1 cellular context compared by ENCODE assay signal in genomic region chr16:23174622-23175021, GRCh38.
TF ChIP-seq lines count a peak whose summit lies in the region.

No MANE protein-coding gene starts in this region.

TF ChIP-seq in HepG2, 621 proteins besides CTCF, POLR2A, EP300 and RAD21 (continued from another document and continues in another):
- TF ChIP-seq, protein P1, sequence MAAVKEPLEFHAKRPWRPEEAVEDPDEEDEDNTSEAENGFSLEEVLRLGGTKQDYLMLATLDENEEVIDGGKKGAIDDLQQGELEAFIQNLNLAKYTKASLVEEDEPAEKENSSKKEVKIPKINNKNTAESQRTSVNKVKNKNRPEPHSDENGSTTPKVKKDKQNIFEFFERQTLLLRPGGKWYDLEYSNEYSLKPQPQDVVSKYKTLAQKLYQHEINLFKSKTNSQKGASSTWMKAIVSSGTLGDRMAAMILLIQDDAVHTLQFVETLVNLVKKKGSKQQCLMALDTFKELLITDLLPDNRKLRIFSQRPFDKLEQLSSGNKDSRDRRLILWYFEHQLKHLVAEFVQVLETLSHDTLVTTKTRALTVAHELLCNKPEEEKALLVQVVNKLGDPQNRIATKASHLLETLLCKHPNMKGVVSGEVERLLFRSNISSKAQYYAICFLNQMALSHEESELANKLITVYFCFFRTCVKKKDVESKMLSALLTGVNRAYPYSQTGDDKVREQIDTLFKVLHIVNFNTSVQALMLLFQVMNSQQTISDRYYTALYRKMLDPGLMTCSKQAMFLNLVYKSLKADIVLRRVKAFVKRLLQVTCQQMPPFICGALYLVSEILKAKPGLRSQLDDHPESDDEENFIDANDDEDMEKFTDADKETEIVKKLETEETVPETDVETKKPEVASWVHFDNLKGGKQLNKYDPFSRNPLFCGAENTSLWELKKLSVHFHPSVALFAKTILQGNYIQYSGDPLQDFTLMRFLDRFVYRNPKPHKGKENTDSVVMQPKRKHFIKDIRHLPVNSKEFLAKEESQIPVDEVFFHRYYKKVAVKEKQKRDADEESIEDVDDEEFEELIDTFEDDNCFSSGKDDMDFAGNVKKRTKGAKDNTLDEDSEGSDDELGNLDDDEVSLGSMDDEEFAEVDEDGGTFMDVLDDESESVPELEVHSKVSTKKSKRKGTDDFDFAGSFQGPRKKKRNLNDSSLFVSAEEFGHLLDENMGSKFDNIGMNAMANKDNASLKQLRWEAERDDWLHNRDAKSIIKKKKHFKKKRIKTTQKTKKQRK (IDR thresholded peaks at IDR 0.05; ENCODE audit: low read length): no peak
- TF ChIP-seq EED (CRISPR knock-in tag; IDR thresholded peaks at IDR 0.05) (no peak), EZH2 (conservative IDR thresholded peaks at IDR 0.05; ENCODE audit: low read depth, low read length) (no peak), GMEB2 (CRISPR knock-in tag; IDR thresholded peaks at IDR 0.05; ENCODE audit: low read depth) (no peak), ZSCAN12 (CRISPR knock-in tag; IDR thresholded peaks at IDR 0.05) (no peak), PAF1 (CRISPR knock-in tag; IDR thresholded peaks at IDR 0.05) (no peak), REL (CRISPR knock-in tag; conservative IDR thresholded peaks at IDR 0.05) (no peak), ZNF317 (CRISPR knock-in tag; IDR thresholded peaks at IDR 0.05) (no peak), POLR2AphosphoS5 (IDR thresholded peaks at IDR 0.05; ENCODE audit: low read depth, low read length) (no peak), ZBTB1 (CRISPR knock-in tag; IDR thresholded peaks at IDR 0.05; ENCODE audit: borderline replicate concordance) (peak; percentile 64; the same call in 1 of the 2 replicates), HES4 (CRISPR knock-in tag; IDR thresholded peaks at IDR 0.05; ENCODE audit: borderline replicate concordance) (0 out of 2 replicates have a peak, but pooled peaks have one; percentile 29), ZBTB34 (CRISPR knock-in tag; IDR thresholded peaks at IDR 0.05) (no peak), KLF16 (CRISPR knock-in tag; IDR thresholded peaks at IDR 0.05) (no peak), HMGA1 (CRISPR knock-in tag; conservative IDR thresholded peaks at IDR 0.05) (no peak), ZNF550 (CRISPR knock-in tag; IDR thresholded peaks at IDR 0.05; ENCODE audit: borderline replicate concordance) (no peak), ZEB1 (IDR thresholded peaks at IDR 0.05; ENCODE audit: insufficient replicate concordance, low read depth) (no peak), ZNF513 (CRISPR knock-in tag; conservative IDR thresholded peaks at IDR 0.05) (no peak), ZNF367 (CRISPR knock-in tag; IDR thresholded peaks at IDR 0.05; ENCODE audit: borderline replicate concordance) (no peak), MZF1 (CRISPR knock-in tag; IDR thresholded peaks at IDR 0.05; ENCODE audit: borderline replicate concordance) (no peak), ZFP36 (IDR thresholded peaks at IDR 0.05; ENCODE audit: borderline replicate concordance, low read depth, low read length, partially characterized antibody) (no peak), TOPORS (CRISPR knock-in tag; IDR thresholded peaks at IDR 0.05) (no peak), RBAK (CRISPR knock-in tag; IDR thresholded peaks at IDR 0.05) (no peak), PCBP1 (IDR thresholded peaks at IDR 0.05; ENCODE audit: borderline replicate concordance, low read depth, low read length) (no peak), ZMYM4 (CRISPR knock-in tag; IDR thresholded peaks at IDR 0.05) (no peak), PHF5A (CRISPR knock-in tag; IDR thresholded peaks at IDR 0.05; ENCODE audit: low read depth, unreplicated experiment) (no peak), MIXL1 (CRISPR knock-in tag; IDR thresholded peaks at IDR 0.05) (peak; percentile 40; the same call in 1 of the 2 replicates), SMAD3 (CRISPR knock-in tag; IDR thresholded peaks at IDR 0.05) (peak; percentile 61; the same call in 1 of the 2 replicates), ZBTB46 (CRISPR knock-in tag; IDR thresholded peaks at IDR 0.05; ENCODE audit: borderline replicate concordance) (no peak), BHLHE40 (IDR thresholded peaks at IDR 0.05; ENCODE audit: low read length) (no peak), RXRB (CRISPR knock-in tag; IDR thresholded peaks at IDR 0.05; ENCODE audit: borderline replicate concordance) (0 out of 2 replicates have a peak, but pooled peaks have one; percentile 31), JUND (CRISPR knock-in tag; IDR thresholded peaks at IDR 0.05) (no peak), ZNF558 (CRISPR knock-in tag; IDR thresholded peaks at IDR 0.05; ENCODE audit: borderline replicate concordance) (no peak), ZSCAN31 (CRISPR knock-in tag; IDR thresholded peaks at IDR 0.05; ENCODE audit: low read depth) (no peak), NFYB (CRISPR knock-in tag; IDR thresholded peaks at IDR 0.05) (no peak), ZNF34 (CRISPR knock-in tag; IDR thresholded peaks at IDR 0.05; ENCODE audit: borderline replicate concordance) (no peak), BCL6 (CRISPR knock-in tag; IDR thresholded peaks at IDR 0.05) (0 out of 2 replicates have a peak, but pooled peaks have one; percentile 17), TBX3 (IDR thresholded peaks at IDR 0.05; ENCODE audit: borderline replicate concordance) (no peak), MYNN (CRISPR knock-in tag; IDR thresholded peaks at IDR 0.05; ENCODE audit: low read depth) (no peak), NR2F6 (IDR thresholded peaks at IDR 0.05) (no peak), NR2F6 (CRISPR knock-in tag; IDR thresholded peaks at IDR 0.05) (no peak), ZNF747 (CRISPR knock-in tag; IDR thresholded peaks at IDR 0.05; ENCODE audit: borderline replicate concordance) (no peak), ZNF292 (CRISPR knock-in tag; IDR thresholded peaks at IDR 0.05; ENCODE audit: borderline replicate concordance, low read depth) (no peak), TGIF2 (CRISPR knock-in tag; IDR thresholded peaks at IDR 0.05) (peak; percentile 67; the same call in 1 of the 2 replicates), ZNF549 (CRISPR knock-in tag; IDR thresholded peaks at IDR 0.05) (no peak)
- TF ChIP-seq, protein P2, sequence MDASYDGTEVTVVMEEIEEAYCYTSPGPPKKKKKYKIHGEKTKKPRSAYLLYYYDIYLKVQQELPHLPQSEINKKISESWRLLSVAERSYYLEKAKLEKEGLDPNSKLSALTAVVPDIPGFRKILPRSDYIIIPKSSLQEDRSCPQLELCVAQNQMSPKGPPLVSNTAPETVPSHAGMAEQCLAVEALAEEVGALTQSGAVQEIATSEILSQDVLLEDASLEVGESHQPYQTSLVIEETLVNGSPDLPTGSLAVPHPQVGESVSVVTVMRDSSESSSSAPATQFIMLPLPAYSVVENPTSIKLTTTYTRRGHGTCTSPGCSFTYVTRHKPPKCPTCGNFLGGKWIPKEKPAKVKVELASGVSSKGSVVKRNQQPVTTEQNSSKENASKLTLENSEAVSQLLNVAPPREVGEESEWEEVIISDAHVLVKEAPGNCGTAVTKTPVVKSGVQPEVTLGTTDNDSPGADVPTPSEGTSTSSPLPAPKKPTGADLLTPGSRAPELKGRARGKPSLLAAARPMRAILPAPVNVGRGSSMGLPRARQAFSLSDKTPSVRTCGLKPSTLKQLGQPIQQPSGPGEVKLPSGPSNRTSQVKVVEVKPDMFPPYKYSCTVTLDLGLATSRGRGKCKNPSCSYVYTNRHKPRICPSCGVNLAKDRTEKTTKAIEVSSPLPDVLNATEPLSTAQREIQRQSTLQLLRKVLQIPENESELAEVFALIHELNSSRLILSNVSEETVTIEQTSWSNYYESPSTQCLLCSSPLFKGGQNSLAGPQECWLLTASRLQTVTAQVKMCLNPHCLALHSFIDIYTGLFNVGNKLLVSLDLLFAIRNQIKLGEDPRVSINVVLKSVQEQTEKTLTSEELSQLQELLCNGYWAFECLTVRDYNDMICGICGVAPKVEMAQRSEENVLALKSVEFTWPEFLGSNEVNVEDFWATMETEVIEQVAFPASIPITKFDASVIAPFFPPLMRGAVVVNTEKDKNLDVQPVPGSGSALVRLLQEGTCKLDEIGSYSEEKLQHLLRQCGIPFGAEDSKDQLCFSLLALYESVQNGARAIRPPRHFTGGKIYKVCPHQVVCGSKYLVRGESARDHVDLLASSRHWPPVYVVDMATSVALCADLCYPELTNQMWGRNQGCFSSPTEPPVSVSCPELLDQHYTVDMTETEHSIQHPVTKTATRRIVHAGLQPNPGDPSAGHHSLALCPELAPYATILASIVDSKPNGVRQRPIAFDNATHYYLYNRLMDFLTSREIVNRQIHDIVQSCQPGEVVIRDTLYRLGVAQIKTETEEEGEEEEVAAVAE (CRISPR knock-in tag; IDR thresholded peaks at IDR 0.05; ENCODE audit: borderline replicate concordance): peak; percentile 63; the same call in 1 of the 2 replicates
- TF ChIP-seq, protein P3, sequence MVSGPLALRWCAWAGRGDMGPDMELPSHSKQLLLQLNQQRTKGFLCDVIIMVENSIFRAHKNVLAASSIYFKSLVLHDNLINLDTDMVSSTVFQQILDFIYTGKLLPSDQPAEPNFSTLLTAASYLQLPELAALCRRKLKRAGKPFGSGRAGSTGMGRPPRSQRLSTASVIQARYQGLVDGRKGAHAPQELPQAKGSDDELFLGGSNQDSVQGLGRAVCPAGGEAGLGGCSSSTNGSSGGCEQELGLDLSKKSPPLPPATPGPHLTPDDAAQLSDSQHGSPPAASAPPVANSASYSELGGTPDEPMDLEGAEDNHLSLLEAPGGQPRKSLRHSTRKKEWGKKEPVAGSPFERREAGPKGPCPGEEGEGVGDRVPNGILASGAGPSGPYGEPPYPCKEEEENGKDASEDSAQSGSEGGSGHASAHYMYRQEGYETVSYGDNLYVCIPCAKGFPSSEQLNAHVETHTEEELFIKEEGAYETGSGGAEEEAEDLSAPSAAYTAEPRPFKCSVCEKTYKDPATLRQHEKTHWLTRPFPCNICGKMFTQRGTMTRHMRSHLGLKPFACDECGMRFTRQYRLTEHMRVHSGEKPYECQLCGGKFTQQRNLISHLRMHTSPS (CRISPR knock-in tag; IDR thresholded peaks at IDR 0.05; ENCODE audit: low read depth): no peak
- TF ChIP-seq, protein P4, sequence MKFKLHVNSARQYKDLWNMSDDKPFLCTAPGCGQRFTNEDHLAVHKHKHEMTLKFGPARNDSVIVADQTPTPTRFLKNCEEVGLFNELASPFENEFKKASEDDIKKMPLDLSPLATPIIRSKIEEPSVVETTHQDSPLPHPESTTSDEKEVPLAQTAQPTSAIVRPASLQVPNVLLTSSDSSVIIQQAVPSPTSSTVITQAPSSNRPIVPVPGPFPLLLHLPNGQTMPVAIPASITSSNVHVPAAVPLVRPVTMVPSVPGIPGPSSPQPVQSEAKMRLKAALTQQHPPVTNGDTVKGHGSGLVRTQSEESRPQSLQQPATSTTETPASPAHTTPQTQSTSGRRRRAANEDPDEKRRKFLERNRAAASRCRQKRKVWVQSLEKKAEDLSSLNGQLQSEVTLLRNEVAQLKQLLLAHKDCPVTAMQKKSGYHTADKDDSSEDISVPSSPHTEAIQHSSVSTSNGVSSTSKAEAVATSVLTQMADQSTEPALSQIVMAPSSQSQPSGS (CRISPR knock-in tag; IDR thresholded peaks at IDR 0.05): no peak
- TF ChIP-seq, protein P5, sequence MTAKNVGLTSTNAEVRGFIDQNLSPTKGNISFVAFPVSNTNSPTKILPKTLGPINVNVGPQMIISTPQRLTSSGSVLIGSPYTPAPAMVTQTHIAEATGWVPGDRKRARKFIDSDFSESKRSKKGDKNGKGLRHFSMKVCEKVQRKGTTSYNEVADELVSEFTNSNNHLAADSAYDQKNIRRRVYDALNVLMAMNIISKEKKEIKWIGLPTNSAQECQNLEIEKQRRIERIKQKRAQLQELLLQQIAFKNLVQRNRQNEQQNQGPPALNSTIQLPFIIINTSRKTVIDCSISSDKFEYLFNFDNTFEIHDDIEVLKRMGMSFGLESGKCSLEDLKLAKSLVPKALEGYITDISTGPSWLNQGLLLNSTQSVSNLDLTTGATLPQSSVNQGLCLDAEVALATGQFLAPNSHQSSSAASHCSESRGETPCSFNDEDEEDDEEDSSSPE (CRISPR knock-in tag; IDR thresholded peaks at IDR 0.05): no peak
